In the genomic region with DNA sequence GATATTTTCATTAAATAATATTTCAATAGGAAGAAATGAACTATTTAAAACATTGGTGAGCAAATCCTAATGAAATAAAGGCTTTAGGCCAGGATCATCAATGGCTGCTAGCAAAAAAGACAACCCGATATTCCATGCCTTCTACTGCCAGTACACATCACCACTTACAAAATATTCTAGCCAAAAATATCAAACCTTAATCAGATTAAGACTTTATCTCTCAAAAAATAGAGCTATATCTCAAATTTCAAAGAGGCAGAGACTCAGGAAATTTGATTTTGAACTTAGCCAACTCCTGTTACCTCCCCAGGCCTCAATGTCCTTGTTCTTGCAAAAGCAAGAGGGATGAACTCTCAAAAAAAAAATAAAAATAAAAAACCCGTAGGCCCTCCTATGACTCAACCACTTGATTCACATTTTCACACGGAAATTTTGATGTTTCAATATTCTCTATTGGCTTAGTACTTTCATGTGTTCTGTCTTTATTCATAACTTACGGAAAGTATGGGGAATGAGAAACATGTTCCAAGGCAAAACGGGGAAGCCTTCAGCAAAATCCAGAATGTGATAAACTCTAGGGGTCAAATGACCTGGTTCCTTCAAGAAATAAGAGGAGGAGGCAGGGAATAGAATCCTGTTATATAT, we compare ENCODE assay signal across 24 cellular contexts.
DNase-seq lines count a peak whose midpoint lies in the region; ATAC-seq and TF ChIP-seq lines count a peak whose summit lies in the region.
"Had no signal": no experiment of that assay in that cellular context is flagged by ENCODE, and none has a peak within 500 bp of the region (broad histone marks: within the 10 kb centered on the region; RNA-seq: fewer than 3 reads in every experiment).

No MANE protein-coding gene starts in this region.

- peak; percentile 63 for ATAC-seq in activated T-helper 17 cell treated with anti-CD3 and anti-CD28 coated beads, Interleukin-2, amount 50 U/mL, for 72 hours (replicated peaks)
- ATAC-seq in stimulated activated naive CD8-positive, alpha-beta T cell treated with anti-CD3 and anti-CD28 coated beads, Interleukin-15, Interleukin-2, amounts not matched to agents 100 U/mL and 50 U/mL, for 24 hours, result peak; percentile 67
- ATAC-seq: lower lobe of right lung; stimulated activated memory B cell treated with anti-CD40 and anti-IgM and Interleukin-4, amounts not matched to agents 10 μg/mL and 1 μg/mL and 100 μg/mL, for 72 hours had no signal

- no peak for DNase-seq in activated naive CD4-positive, alpha-beta T cell treated with anti-CD3 and anti-CD28 coated beads for 36 hours
- no peak for DNase-seq in activated naive CD4-positive, alpha-beta T cell (lab: John Stamatoyannopoulos, UW)
- peak; percentile 52 for DNase-seq in epithelial cell of esophagus (ENCODE audit: low read depth)
- no peak for DNase-seq in stimulated activated naive CD8-positive, alpha-beta T cell treated with anti-CD3 and anti-CD28 coated beads, Interleukin-15, Interleukin-2, amounts not matched to agents 100 U/mL and 50 U/mL, for 24 hours
- no peak for DNase-seq in GF-D8 (lab: John Stamatoyannopoulos, UW)
- DNase-seq in GM13977 (ENCODE audit: low spot score), result no peak
- no peak for DNase-seq in DMS153 (lab: John Stamatoyannopoulos, UW)
- DNase-seq: activated B cell treated with CpG ODN at 0.5 μM for 24 hours; activated effector memory CD4-positive, alpha-beta T cell treated with anti-CD3 and anti-CD28 coated beads, Interleukin-2, amount 50 U/mL, for 16 hours; DMS 273 treated with DMSO at 0.1 percent for 48 hours; effector CD8-positive, alpha-beta T cell; esophagus squamous epithelium; GDM1; KBM-7; kidney; lower lobe of right lung; NCI-H146; NCI-H524; stimulated activated CD4-positive, alpha-beta T cell treated with anti-CD3 and anti-CD28 coated beads, Interleukin-1b, Interleukin-23, amount 100 ng/mL, for 48 hours had no signal

- CTCF ChIA-PET in activated naive CD4-positive, alpha-beta T cell treated with anti-CD3 and anti-CD28 coated beads for 36 hours (lab: Charles Lee), result no interaction called here

- intact Hi-C loops in activated naive CD4-positive, alpha-beta T cell treated with anti-CD3 and anti-CD28 coated beads for 36 hours (cut with micrococcal nuclease), result loop anchor here (2.0 to 5.0 kb wide), 4 partner anchors 17 to 225 kb away; no protein-coding TSS in a partner anchor

- no peaks in the 10 kb centered on the region for H3K27me3 Mint-ChIP-seq in activated naive CD4-positive, alpha-beta T cell treated with anti-CD3 and anti-CD28 coated beads for 36 hours (ENCODE audit: low read depth)
- no peaks in the 10 kb centered on the region for H3K27me3 Mint-ChIP-seq in activated T-helper 17 cell treated with anti-CD3 and anti-CD28 coated beads, Interleukin-2, amount 50 U/mL, for 72 hours
- H3K27me3 Mint-ChIP-seq: activated B cell treated with CpG ODN at 0.5 μM for 24 hours; progenitor cell of endocrine pancreas; stimulated activated memory B cell treated with anti-CD40 and anti-IgM and Interleukin-4, amounts not matched to agents 10 μg/mL and 1 μg/mL and 100 μg/mL, for 72 hours had no signal

- no peaks in the 10 kb centered on the region for H3K9me3 Mint-ChIP-seq in activated naive CD4-positive, alpha-beta T cell treated with anti-CD3 and anti-CD28 coated beads for 36 hours
- H3K9me3 Mint-ChIP-seq in activated T-helper 17 cell treated with anti-CD3 and anti-CD28 coated beads, Interleukin-2, amount 50 U/mL, for 72 hours, result peaks cover 4% of the 10 kb centered on the region
- H3K9me3 Mint-ChIP-seq: activated B cell treated with CpG ODN at 0.5 μM for 24 hours; stimulated activated memory B cell treated with anti-CD40 and anti-IgM and Interleukin-4, amounts not matched to agents 10 μg/mL and 1 μg/mL and 100 μg/mL, for 72 hours had no signal

- H3K4me3 ChIP-seq in epithelial cell of esophagus (ENCODE audit: low read length), result no peak overlapping the region
- H3K4me3 ChIP-seq: esophagus squamous epithelium, lower lobe of right lung, thoracic aorta had no signal

- TF ChIP-seq CTCF in epithelial cell of esophagus (IDR thresholded peaks at IDR 0.05; ENCODE audit: insufficient read depth, low read depth, low read length, missing control alignments) (no peak), GM13977 (IDR thresholded peaks at IDR 0.05; ENCODE audit: extremely low read depth, insufficient read depth, missing control alignments) (no peak)

- peak overlapping the region; percentile 61 for H3K27ac Mint-ChIP-seq in activated naive CD4-positive, alpha-beta T cell treated with anti-CD3 and anti-CD28 coated beads for 36 hours
- H3K27ac Mint-ChIP-seq in activated T-helper 17 cell treated with anti-CD3 and anti-CD28 coated beads, Interleukin-2, amount 50 U/mL, for 72 hours, result peak overlapping the region; percentile 93
- H3K27ac Mint-ChIP-seq: activated B cell treated with CpG ODN at 0.5 μM for 24 hours, progenitor cell of endocrine pancreas had no signal

- in situ Hi-C loops in GM13977 (cut with MboI; ENCODE audit: low pct_unique_long_range_greater_than_20kb, low sequenced_read_pairs, unreplicated experiment), result no loop called here

- H3K4me1 Mint-ChIP-seq in activated naive CD4-positive, alpha-beta T cell treated with anti-CD3 and anti-CD28 coated beads for 36 hours (ENCODE audit: low read depth), result peaks cover 27% of the 10 kb centered on the region
- peaks cover 7% of the 10 kb centered on the region for H3K4me1 Mint-ChIP-seq in activated T-helper 17 cell treated with anti-CD3 and anti-CD28 coated beads, Interleukin-2, amount 50 U/mL, for 72 hours
- H3K4me1 Mint-ChIP-seq: CD14-positive monocyte had no signal

- H3K36me3 Mint-ChIP-seq in activated naive CD4-positive, alpha-beta T cell treated with anti-CD3 and anti-CD28 coated beads for 36 hours (ENCODE audit: low read depth), result no peaks in the 10 kb centered on the region
- no peaks in the 10 kb centered on the region for H3K36me3 Mint-ChIP-seq in activated T-helper 17 cell treated with anti-CD3 and anti-CD28 coated beads, Interleukin-2, amount 50 U/mL, for 72 hours (ENCODE audit: low read depth)
- H3K36me3 Mint-ChIP-seq: CD14-positive monocyte; stimulated activated memory B cell treated with anti-CD40 and anti-IgM and Interleukin-4, amounts not matched to agents 10 μg/mL and 1 μg/mL and 100 μg/mL, for 72 hours had no signal

- H3K4me3 Mint-ChIP-seq in activated naive CD4-positive, alpha-beta T cell treated with anti-CD3 and anti-CD28 coated beads for 36 hours, result no peak overlapping the region
- peak overlapping the region; percentile 54 for H3K4me3 Mint-ChIP-seq in activated T-helper 17 cell treated with anti-CD3 and anti-CD28 coated beads, Interleukin-2, amount 50 U/mL, for 72 hours
- H3K4me3 Mint-ChIP-seq: activated B cell treated with CpG ODN at 0.5 μM for 24 hours; CD14-positive monocyte; stimulated activated memory B cell treated with anti-CD40 and anti-IgM and Interleukin-4, amounts not matched to agents 10 μg/mL and 1 μg/mL and 100 μg/mL, for 72 hours had no signal
